In genomic region chr2:69419111-69419510, GRCh38 we compare ENCODE assay signal across 2 cellular contexts.
A peak's percentile ranks its signal among the peaks of the same experiment; 100 is the strongest.
TF ChIP-seq lines count a peak whose summit lies in the region.

No MANE protein-coding gene starts in this region.

TF ChIP-seq in HEK293, 187 proteins besides CTCF, POLR2A, EP300 and RAD21:
- peak; percentile 65 for TF ChIP-seq PRDM10 (tag by site-specific recombination; IDR thresholded peaks at IDR 0.05)

TF ChIP-seq in K562, 482 proteins besides CTCF, POLR2A, EP300 and RAD21:
- TF ChIP-seq PRDM10 (IDR thresholded peaks at IDR 0.05; ENCODE audit: partially characterized antibody) = peak; percentile 34
- TF ChIP-seq NFIC (IDR thresholded peaks at IDR 0.05) = peak; percentile 66; the same call in 1 of the 2 replicates
